Comparison of ENCODE assay signal across 1 cellular context in the genomic region with DNA sequence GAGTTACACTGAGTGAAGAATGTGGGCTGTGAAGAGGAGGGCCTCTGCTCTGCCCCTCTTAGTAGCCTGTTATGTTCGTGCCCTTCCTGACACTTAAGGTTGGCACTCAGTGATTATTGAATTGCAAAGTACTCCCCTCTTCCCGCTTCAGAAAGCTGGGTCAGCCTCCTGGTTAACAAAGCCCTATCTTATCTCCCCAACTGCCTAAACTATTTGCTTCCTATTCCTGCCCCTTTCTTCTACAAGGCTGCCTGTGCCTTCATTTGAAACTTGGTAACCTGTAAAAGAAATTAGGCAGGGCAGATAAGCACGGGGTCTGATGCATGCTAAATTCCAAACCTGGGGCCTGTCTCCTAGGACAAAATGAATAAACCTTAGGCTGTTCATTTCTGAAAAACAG.
TF ChIP-seq lines count a peak whose summit lies in the region.

No MANE protein-coding gene starts in this region.

TF ChIP-seq in GM23338, 12 proteins besides CTCF, POLR2A, EP300 and RAD21:
- TF ChIP-seq, protein P1, sequence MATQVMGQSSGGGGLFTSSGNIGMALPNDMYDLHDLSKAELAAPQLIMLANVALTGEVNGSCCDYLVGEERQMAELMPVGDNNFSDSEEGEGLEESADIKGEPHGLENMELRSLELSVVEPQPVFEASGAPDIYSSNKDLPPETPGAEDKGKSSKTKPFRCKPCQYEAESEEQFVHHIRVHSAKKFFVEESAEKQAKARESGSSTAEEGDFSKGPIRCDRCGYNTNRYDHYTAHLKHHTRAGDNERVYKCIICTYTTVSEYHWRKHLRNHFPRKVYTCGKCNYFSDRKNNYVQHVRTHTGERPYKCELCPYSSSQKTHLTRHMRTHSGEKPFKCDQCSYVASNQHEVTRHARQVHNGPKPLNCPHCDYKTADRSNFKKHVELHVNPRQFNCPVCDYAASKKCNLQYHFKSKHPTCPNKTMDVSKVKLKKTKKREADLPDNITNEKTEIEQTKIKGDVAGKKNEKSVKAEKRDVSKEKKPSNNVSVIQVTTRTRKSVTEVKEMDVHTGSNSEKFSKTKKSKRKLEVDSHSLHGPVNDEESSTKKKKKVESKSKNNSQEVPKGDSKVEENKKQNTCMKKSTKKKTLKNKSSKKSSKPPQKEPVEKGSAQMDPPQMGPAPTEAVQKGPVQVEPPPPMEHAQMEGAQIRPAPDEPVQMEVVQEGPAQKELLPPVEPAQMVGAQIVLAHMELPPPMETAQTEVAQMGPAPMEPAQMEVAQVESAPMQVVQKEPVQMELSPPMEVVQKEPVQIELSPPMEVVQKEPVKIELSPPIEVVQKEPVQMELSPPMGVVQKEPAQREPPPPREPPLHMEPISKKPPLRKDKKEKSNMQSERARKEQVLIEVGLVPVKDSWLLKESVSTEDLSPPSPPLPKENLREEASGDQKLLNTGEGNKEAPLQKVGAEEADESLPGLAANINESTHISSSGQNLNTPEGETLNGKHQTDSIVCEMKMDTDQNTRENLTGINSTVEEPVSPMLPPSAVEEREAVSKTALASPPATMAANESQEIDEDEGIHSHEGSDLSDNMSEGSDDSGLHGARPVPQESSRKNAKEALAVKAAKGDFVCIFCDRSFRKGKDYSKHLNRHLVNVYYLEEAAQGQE (IDR thresholded peaks at IDR 0.05; ENCODE audit: unreplicated experiment): no peak
- TF ChIP-seq ZNF331 (CRISPR knock-in tag; IDR thresholded peaks at IDR 0.05; ENCODE audit: low read depth) (no peak), ZNF114 (CRISPR knock-in tag; IDR thresholded peaks at IDR 0.05) (no peak), NANOG (IDR thresholded peaks at IDR 0.05; ENCODE audit: borderline replicate concordance) (no peak), EZH2phosphoT487 (IDR thresholded peaks at IDR 0.05; ENCODE audit: unreplicated experiment) (no peak), POLR2AphosphoS5 (IDR thresholded peaks at IDR 0.05; ENCODE audit: low read depth) (no peak), JUNB (IDR thresholded peaks at IDR 0.05; ENCODE audit: unreplicated experiment) (no peak), EZH2 (IDR thresholded peaks at IDR 0.05; ENCODE audit: low read depth, unreplicated experiment) (no peak), STAT1 (IDR thresholded peaks at IDR 0.05; ENCODE audit: unreplicated experiment) (no peak), CREB1 (CRISPR knock-in tag; IDR thresholded peaks at IDR 0.05; ENCODE audit: low read depth) (no peak)
- TF ChIP-seq, protein P2, sequence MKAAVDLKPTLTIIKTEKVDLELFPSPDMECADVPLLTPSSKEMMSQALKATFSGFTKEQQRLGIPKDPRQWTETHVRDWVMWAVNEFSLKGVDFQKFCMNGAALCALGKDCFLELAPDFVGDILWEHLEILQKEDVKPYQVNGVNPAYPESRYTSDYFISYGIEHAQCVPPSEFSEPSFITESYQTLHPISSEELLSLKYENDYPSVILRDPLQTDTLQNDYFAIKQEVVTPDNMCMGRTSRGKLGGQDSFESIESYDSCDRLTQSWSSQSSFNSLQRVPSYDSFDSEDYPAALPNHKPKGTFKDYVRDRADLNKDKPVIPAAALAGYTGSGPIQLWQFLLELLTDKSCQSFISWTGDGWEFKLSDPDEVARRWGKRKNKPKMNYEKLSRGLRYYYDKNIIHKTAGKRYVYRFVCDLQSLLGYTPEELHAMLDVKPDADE (IDR thresholded peaks at IDR 0.05): no peak
- TF ChIP-seq, protein P3, sequence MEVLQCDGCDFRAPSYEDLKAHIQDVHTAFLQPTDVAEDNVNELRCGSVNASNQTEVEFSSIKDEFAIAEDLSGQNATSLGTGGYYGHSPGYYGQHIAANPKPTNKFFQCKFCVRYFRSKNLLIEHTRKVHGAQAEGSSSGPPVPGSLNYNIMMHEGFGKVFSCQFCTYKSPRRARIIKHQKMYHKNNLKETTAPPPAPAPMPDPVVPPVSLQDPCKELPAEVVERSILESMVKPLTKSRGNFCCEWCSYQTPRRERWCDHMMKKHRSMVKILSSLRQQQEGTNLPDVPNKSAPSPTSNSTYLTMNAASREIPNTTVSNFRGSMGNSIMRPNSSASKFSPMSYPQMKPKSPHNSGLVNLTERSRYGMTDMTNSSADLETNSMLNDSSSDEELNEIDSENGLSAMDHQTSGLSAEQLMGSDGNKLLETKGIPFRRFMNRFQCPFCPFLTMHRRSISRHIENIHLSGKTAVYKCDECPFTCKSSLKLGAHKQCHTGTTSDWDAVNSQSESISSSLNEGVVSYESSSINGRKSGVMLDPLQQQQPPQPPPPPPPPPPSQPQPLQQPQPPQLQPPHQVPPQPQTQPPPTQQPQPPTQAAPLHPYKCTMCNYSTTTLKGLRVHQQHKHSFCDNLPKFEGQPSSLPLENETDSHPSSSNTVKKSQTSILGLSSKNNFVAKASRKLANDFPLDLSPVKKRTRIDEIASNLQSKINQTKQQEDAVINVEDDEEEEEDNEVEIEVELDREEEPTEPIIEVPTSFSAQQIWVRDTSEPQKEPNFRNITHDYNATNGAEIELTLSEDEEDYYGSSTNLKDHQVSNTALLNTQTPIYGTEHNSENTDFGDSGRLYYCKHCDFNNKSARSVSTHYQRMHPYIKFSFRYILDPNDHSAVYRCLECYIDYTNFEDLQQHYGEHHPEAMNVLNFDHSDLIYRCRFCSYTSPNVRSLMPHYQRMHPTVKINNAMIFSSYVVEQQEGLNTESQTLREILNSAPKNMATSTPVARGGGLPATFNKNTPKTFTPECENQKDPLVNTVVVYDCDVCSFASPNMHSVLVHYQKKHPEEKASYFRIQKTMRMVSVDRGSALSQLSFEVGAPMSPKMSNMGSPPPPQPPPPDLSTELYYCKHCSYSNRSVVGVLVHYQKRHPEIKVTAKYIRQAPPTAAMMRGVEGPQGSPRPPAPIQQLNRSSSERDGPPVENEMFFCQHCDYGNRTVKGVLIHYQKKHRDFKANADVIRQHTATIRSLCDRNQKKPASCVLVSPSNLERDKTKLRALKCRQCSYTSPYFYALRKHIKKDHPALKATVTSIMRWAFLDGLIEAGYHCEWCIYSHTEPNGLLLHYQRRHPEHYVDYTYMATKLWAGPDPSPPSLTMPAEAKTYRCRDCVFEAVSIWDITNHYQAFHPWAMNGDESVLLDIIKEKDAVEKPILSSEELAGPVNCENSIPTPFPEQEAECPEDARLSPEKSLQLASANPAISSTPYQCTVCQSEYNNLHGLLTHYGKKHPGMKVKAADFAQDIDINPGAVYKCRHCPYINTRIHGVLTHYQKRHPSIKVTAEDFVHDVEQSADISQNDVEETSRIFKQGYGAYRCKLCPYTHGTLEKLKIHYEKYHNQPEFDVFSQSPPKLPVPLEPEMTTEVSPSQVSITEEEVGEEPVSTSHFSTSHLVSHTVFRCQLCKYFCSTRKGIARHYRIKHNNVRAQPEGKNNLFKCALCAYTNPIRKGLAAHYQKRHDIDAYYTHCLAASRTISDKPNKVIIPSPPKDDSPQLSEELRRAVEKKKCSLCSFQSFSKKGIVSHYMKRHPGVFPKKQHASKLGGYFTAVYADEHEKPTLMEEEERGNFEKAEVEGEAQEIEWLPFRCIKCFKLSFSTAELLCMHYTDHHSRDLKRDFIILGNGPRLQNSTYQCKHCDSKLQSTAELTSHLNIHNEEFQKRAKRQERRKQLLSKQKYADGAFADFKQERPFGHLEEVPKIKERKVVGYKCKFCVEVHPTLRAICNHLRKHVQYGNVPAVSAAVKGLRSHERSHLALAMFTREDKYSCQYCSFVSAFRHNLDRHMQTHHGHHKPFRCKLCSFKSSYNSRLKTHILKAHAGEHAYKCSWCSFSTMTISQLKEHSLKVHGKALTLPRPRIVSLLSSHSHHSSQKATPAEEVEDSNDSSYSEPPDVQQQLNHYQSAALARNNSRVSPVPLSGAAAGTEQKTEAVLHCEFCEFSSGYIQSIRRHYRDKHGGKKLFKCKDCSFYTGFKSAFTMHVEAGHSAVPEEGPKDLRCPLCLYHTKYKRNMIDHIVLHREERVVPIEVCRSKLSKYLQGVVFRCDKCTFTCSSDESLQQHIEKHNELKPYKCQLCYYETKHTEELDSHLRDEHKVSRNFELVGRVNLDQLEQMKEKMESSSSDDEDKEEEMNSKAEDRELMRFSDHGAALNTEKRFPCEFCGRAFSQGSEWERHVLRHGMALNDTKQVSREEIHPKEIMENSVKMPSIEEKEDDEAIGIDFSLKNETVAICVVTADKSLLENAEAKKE (CRISPR knock-in tag; IDR thresholded peaks at IDR 0.05): no peak
